In genomic region chr3:29389362-29389761, GRCh38 we compare ENCODE assay signal across 19 cellular contexts.
DNase-seq lines count a peak whose midpoint lies in the region; ATAC-seq, FAIRE-seq and TF ChIP-seq lines count a peak whose summit lies in the region.
"Had no signal": no experiment of that assay in that cellular context is flagged by ENCODE, and none has a peak within 500 bp of the region (broad histone marks: within the 10 kb centered on the region; RNA-seq: fewer than 3 reads in every experiment).

No MANE protein-coding gene starts in this region.

- POLR2A ChIA-PET in GM12878 (lab: Charles Lee), result interaction anchor here (0.7 kb wide), 1 partner anchor 18 kb away, joined by 3 read pairs; no protein-coding TSS in a partner anchor

- DNase-seq in HTR-8/SVneo (ENCODE audit: insufficient read length, low spot score) (no peak), SK-N-DZ (ENCODE audit: low spot score) (peak; percentile 81), GM12878 (ENCODE audit: low read depth, low spot score) (no peak), SKM-1 (lab: John Stamatoyannopoulos, UW; ENCODE audit: unreplicated experiment) (no peak)
- DNase-seq: Caco-2; CD4-positive, CD25-positive, alpha-beta regulatory T cell; CD8-positive, alpha-beta T cell; DMS53; DMS79 treated with DMSO at 0.1 percent for 48 hours; GF-D8; H9; HFFc6 had no signal

- no peaks in the 10 kb centered on the region for H3K36me3 ChIP-seq in GM12878 (ENCODE audit: control insufficient read depth in 2 of 2, insufficient read depth in 2 of 2, low read length in 1 of 2)

- no peak overlapping the region for H3K4me2 ChIP-seq in GM12878 (ENCODE audit: control insufficient read depth, insufficient read depth)
- H3K4me2 ChIP-seq: GM23338 had no signal

- no peak overlapping the region for H3K4me3 ChIP-seq in GM12878
- H3K4me3 ChIP-seq: GM23338 had no signal

- H3K4me3 Mint-ChIP-seq in stimulated activated memory B cell treated with anti-CD40 and anti-IgM and Interleukin-4, amounts not matched to agents 10 μg/mL and 1 μg/mL and 100 μg/mL, for 72 hours, result no peak overlapping the region
- H3K4me3 Mint-ChIP-seq: CD4-positive, CD25-positive, alpha-beta regulatory T cell; CD8-positive, alpha-beta T cell; GM23338; H9; HFFc6 had no signal

- intact Hi-C loops in GM12878 (cut with micrococcal nuclease; ENCODE audit: unreplicated experiment), result no loop called here

- 41% methylated on average over 2 of the region's 2 CpGs for WGBS in GM12878 (ENCODE audit: insufficient coverage, insufficient replicate concordance, low lambda C conversion rate, missing lambda C conversion rate)

- ATAC-seq in GM12878 (no peak), GM21515 (IDR thresholded peaks at IDR 0.05; ENCODE audit: unreplicated experiment) (no peak)
- ATAC-seq in stimulated activated memory B cell treated with anti-CD40 and anti-IgM and Interleukin-4, amounts not matched to agents 10 μg/mL and 1 μg/mL and 100 μg/mL, for 72 hours, result no peak
- ATAC-seq: CD8-positive, alpha-beta T cell; GM23338; HCT116 had no signal

- RAD21 ChIA-PET in GM12878 (lab: Charles Lee; ENCODE audit: unreplicated experiment), result no interaction called here

- TF ChIP-seq RAD21 in GM12878 (IDR thresholded peaks at IDR 0.05; ENCODE audit: insufficient read depth, low read depth, low read length), result no peak

- H3K27ac Mint-ChIP-seq in stimulated activated memory B cell treated with anti-CD40 and anti-IgM and Interleukin-4, amounts not matched to agents 10 μg/mL and 1 μg/mL and 100 μg/mL, for 72 hours, result no peak overlapping the region
- H3K27ac Mint-ChIP-seq: CD4-positive, CD25-positive, alpha-beta regulatory T cell; CD8-positive, alpha-beta T cell; GM23338; HFFc6 had no signal

- FAIRE-seq in HTR-8/SVneo (lab: Jason Lieb, UNC) (peak; percentile 57), GM12878 (lab: Jason Lieb, UNC) (peak; percentile 66)
- FAIRE-seq: GM12892, GM19239 had no signal

- peak overlapping the region; percentile 17; the same call in 1 of the 2 replicates for H2AFZ ChIP-seq in GM12878 (ENCODE audit: control insufficient read depth, low read depth, low read length)
- H2AFZ ChIP-seq: GM23338 had no signal

- H3K36me3 Mint-ChIP-seq in stimulated activated memory B cell treated with anti-CD40 and anti-IgM and Interleukin-4, amounts not matched to agents 10 μg/mL and 1 μg/mL and 100 μg/mL, for 72 hours, result no peaks in the 10 kb centered on the region
- H3K36me3 Mint-ChIP-seq: CD8-positive, alpha-beta T cell had no signal

- H3K9me3 ChIP-seq in GM12878 (replicated peaks; ENCODE audit: control insufficient read depth, insufficient read depth, low read length), result no peaks in the 10 kb centered on the region; the same call in 1 of the 3 replicates
- H3K9me3 ChIP-seq: Caco-2 had no signal

- BruUV-seq in GM12878 (replicated peaks; lab: Mats Ljungman, UMichigan), result no TSS peak

- no peak for TF ChIP-seq POLR2A in GM12878 (IDR thresholded peaks at IDR 0.05; ENCODE audit: low read depth, low read length)

- in situ Hi-C loops in GM12878 (cut with MboI), result no loop called here

- H4K20me1 ChIP-seq in GM12878 (ENCODE audit: control insufficient read depth, insufficient read depth), result no peaks in the 10 kb centered on the region

- SMC1A ChIA-PET in GM12878 (lab: Charles Lee; ENCODE audit: uncharacterized antibody, unreplicated experiment), result interaction anchor here (1.1 to 2.3 kb wide), 3 partner anchors 10 to 69 kb away, joined by 3 to 8 read pairs (median 4); no protein-coding TSS in a partner anchor

- H3K79me2 ChIP-seq in GM12878 (ENCODE audit: control insufficient read depth, insufficient read depth, low read length), result no peaks in the 10 kb centered on the region

- TF ChIP-seq CTCF in GM12878 (IDR thresholded peaks at IDR 0.05 in 2 of 3, conservative IDR thresholded peaks at IDR 0.05 in 1 of 3; ENCODE audit: control insufficient read depth in 2 of 3, extremely low read depth in 1 of 3, insufficient read depth in 1 of 3, low read depth in 3 of 3, low read length in 3 of 3), result no peak

- H3K27me3 Mint-ChIP-seq in stimulated activated memory B cell treated with anti-CD40 and anti-IgM and Interleukin-4, amounts not matched to agents 10 μg/mL and 1 μg/mL and 100 μg/mL, for 72 hours, result no peaks in the 10 kb centered on the region
- H3K27me3 Mint-ChIP-seq: CD4-positive, CD25-positive, alpha-beta regulatory T cell had no signal

- H3K9me3 Mint-ChIP-seq in stimulated activated memory B cell treated with anti-CD40 and anti-IgM and Interleukin-4, amounts not matched to agents 10 μg/mL and 1 μg/mL and 100 μg/mL, for 72 hours, result peaks cover 15% of the 10 kb centered on the region

- H3K27me3 ChIP-seq in GM12878 (replicated peaks in 1 of 2; ENCODE audit: control insufficient read depth in 2 of 2, insufficient read depth in 2 of 2, low read length in 1 of 2), result no peaks in the 10 kb centered on the region

- H3K4me1 Mint-ChIP-seq in stimulated activated memory B cell treated with anti-CD40 and anti-IgM and Interleukin-4, amounts not matched to agents 10 μg/mL and 1 μg/mL and 100 μg/mL, for 72 hours, result no peaks in the 10 kb centered on the region

- CTCF ChIA-PET in GM12878 (lab: Yijun Ruan, JAX), result interaction anchor here (1.2 to 1.3 kb wide), 2 partner anchors 9 to 20 kb away, joined by 3 to 4 read pairs; no protein-coding TSS in a partner anchor

- no peak overlapping the region for H3K27ac ChIP-seq in GM12878 (ENCODE audit: control insufficient read depth, insufficient read depth)
- H3K27ac ChIP-seq: C4-2B had no signal

- TF ChIP-seq EP300 in GM12878 (IDR thresholded peaks at IDR 0.05; ENCODE audit: borderline replicate concordance in 1 of 2, control insufficient read depth in 1 of 2, low read depth in 2 of 2, low read length in 2 of 2), result no peak

- H3K9ac ChIP-seq in GM12878 (ENCODE audit: control insufficient read depth, insufficient read depth, low read length), result no peak overlapping the region

- no peaks in the 10 kb centered on the region for H3K4me1 ChIP-seq in GM12878 (ENCODE audit: control insufficient read depth, insufficient read depth, low read length)
- H3K4me1 ChIP-seq: Caco-2 had no signal

TF ChIP-seq in GM12878, 131 proteins besides CTCF, POLR2A, EP300 and RAD21:
- TF ChIP-seq ZNF384 (IDR thresholded peaks at IDR 0.05; ENCODE audit: borderline replicate concordance, low read depth, low read length) (no peak), SREBF1 (IDR thresholded peaks at IDR 0.05; ENCODE audit: low read length) (no peak), FOXM1 (IDR thresholded peaks at IDR 0.05; ENCODE audit: low read depth, low read length) (no peak), NKRF (conservative IDR thresholded peaks at IDR 0.05) (no peak), TBL1XR1 (IDR thresholded peaks at IDR 0.05; ENCODE audit: low read depth, low read length) (no peak), HSF1 (IDR thresholded peaks at IDR 0.05; ENCODE audit: low read depth, low read length) (no peak)
